ENCODE assay signal across 8 cellular contexts in genomic region chr7:135558881-135559280, GRCh38. TPM values are rescaled to one million over a fixed set of nuclear protein-coding genes. Genes with fewer than 3 reads are reported as not detected.
DNase-seq lines count a peak whose midpoint lies in the region; ATAC-seq and TF ChIP-seq lines count a peak whose summit lies in the region.

No MANE protein-coding gene starts in this region.

- H3K4me1 ChIP-seq in ACC112 (ENCODE audit: control insufficient read depth, insufficient read depth, low read length, unreplicated experiment) (peaks cover 6% of the 10 kb centered on the region), KMS-11 (ENCODE audit: low read depth, poor library complexity, severe bottlenecking) (peaks cover 24% of the 10 kb centered on the region), ectodermal cell (ENCODE audit: control insufficient read depth, insufficient read depth, low read length) (no peaks in the 10 kb centered on the region), muscle layer of duodenum (ENCODE audit: control insufficient read depth in 1 of 2, insufficient read depth in 2 of 2, low read length in 2 of 2) (peaks cover 0 to 10% of the 10 kb centered on the region in 2 donors)

- H3K79me2 ChIP-seq in ACC112 (ENCODE audit: control insufficient read depth, insufficient read depth, low read length, unreplicated experiment): peaks cover 58% of the 10 kb centered on the region
- peaks cover 63% of the 10 kb centered on the region for H3K79me2 ChIP-seq in KMS-11 (ENCODE audit: insufficient read depth, low read depth)

- H3K27ac ChIP-seq in ACC112 (ENCODE audit: low read depth, low read length) (peak overlapping the region; percentile 84), KMS-11 (peak overlapping the region; percentile 97), ectodermal cell (ENCODE audit: insufficient read depth, low read depth, low read length, poor library complexity, severe bottlenecking) (no peak overlapping the region), muscle layer of duodenum (ENCODE audit: low read length) (peak overlapping the region; percentile 91)

- no peak for ATAC-seq in HG03025 (IDR thresholded peaks at IDR 0.05; ENCODE audit: low FRiP score, unreplicated experiment)

- peak overlapping the region; percentile 86 for H3K4me2 ChIP-seq in KMS-11

- no peaks in the 10 kb centered on the region for H3K9me3 ChIP-seq in ectodermal cell (ENCODE audit: control insufficient read depth, low read length)
- no peaks in the 10 kb centered on the region for H3K9me3 ChIP-seq in muscle layer of duodenum (ENCODE audit: control insufficient read depth in 1 of 2, low read length in 2 of 2)

- TF ChIP-seq CTCF in KMS-11 (conservative IDR thresholded peaks at IDR 0.05; ENCODE audit: low read depth, low read length): no peak

- H4K20me1 ChIP-seq in KMS-11 (ENCODE audit: insufficient read depth): peaks cover 17% of the 10 kb centered on the region

- 85 to 89% methylated on average over 4 of the region's 5 CpGs for WGBS in ectodermal cell, 2 experiments

- no peaks in the 10 kb centered on the region for H3K27me3 ChIP-seq in ACC112 (ENCODE audit: insufficient read depth, low read length)
- no peaks in the 10 kb centered on the region for H3K27me3 ChIP-seq in KMS-11 (ENCODE audit: insufficient read depth, low read depth)
- no peaks in the 10 kb centered on the region for H3K27me3 ChIP-seq in ectodermal cell (ENCODE audit: control insufficient read depth, insufficient read depth, low read length, poor library complexity, severe bottlenecking)
- no peaks in the 10 kb centered on the region for H3K27me3 ChIP-seq in muscle layer of duodenum (ENCODE audit: low read depth, low read length)

- DNase-seq in SIG-M5 treated with dmso at 0.1 percent for 504 hours (lab: John Stamatoyannopoulos, UW; ENCODE audit: unreplicated experiment) (no peak), NCI-H2171 (lab: John Stamatoyannopoulos, UW) (no peak)
- no peak for DNase-seq in activated CD4-positive, alpha-beta T cell treated with anti-CD3 and anti-CD28 coated beads for 1 hour

- peak overlapping the region; percentile 99 for H3K4me3 ChIP-seq in ACC112 (ENCODE audit: low read depth, low read length)
- H3K4me3 ChIP-seq in KMS-11 (IDR thresholded peaks at IDR 0.05; ENCODE audit: insufficient read depth, low read depth, low read length): peak overlapping the region; percentile 23
- H3K4me3 ChIP-seq in ectodermal cell (ENCODE audit: insufficient read depth, low read depth, low read length): peak overlapping the region; percentile 78
- H3K4me3 ChIP-seq in muscle layer of duodenum (ENCODE audit: low read depth in 1 of 2, low read length in 2 of 2): peak overlapping the region; percentile 91 to 94

- H2AFZ ChIP-seq in ACC112 (ENCODE audit: low read length, unreplicated experiment) (peak overlapping the region; percentile 13), KMS-11 (ENCODE audit: low read depth) (no peak overlapping the region)

- H3K9ac ChIP-seq in KMS-11: peak overlapping the region; percentile 99; the same call in 1 of the 2 replicates

- H3K36me3 ChIP-seq in ACC112 (ENCODE audit: insufficient read depth, low read length) (peaks cover 5% of the 10 kb centered on the region; the same call in 1 of the 2 replicates), KMS-11 (ENCODE audit: insufficient read depth) (no peaks in the 10 kb centered on the region; the same call in 1 of the 2 replicates), ectodermal cell (ENCODE audit: control insufficient read depth, insufficient read depth, low read length) (no peaks in the 10 kb centered on the region), muscle layer of duodenum (ENCODE audit: control insufficient read depth in 1 of 2, insufficient read depth in 2 of 2, low read length in 2 of 2) (peaks cover 0 to 6% of the 10 kb centered on the region in 2 donors)

RNA-seq across cellular contexts. Expression of gene NUP205, which starts 1.2 kb away (rescaled TPM):
- 125 TPM for polyA plus RNA-seq in ectodermal cell (2013, experiment 1 of 4)
- polyA plus RNA-seq in ectodermal cell (2013, experiment 2 of 4): 136 TPM
- 100 TPM for polyA plus RNA-seq in ectodermal cell (2013, experiment 3 of 4)
- 92.8 TPM for polyA plus RNA-seq in ectodermal cell (2013, experiment 4 of 4)

RNA-seq across cellular contexts. Expression of gene CNOT4, which starts 49.0 kb away (rescaled TPM):
- polyA plus RNA-seq in ectodermal cell (2013, experiment 1 of 4): 22.8 TPM
- 23.2 TPM for polyA plus RNA-seq in ectodermal cell (2013, experiment 2 of 4)
- polyA plus RNA-seq in ectodermal cell (2013, experiment 3 of 4): 19.4 TPM
- polyA plus RNA-seq in ectodermal cell (2013, experiment 4 of 4): 24.1 TPM

Comparison
In these comparisons a context has a peak if more than half of its experiments do, and no peak if none do; other contexts are left out.
1. H3K4me3 ChIP-seq: peak in every context shown above with its lines; median percentile 99 in ACC112; 92 in muscle layer of duodenum; 78 in ectodermal cell; 23 in KMS-11.